ENCODE assay signal across 8 cellular contexts in genomic region chr12:121536058-121536928, GRCh38. TPM values are rescaled to one million over a fixed set of nuclear protein-coding genes. Genes with fewer than 3 reads are reported as not detected.
DNase-seq lines count a peak whose midpoint lies in the region; ATAC-seq and TF ChIP-seq lines count a peak whose summit lies in the region.

No MANE protein-coding gene starts in this region.

- ATAC-seq in HG02623 (IDR thresholded peaks at IDR 0.05; ENCODE audit: unreplicated experiment), result peak; percentile 42

- DNase-seq in NCI-H1417 (lab: John Stamatoyannopoulos, UW), result peak; percentile 89 to 95 (median 92)
- DNase-seq in UCSD-AML1 (lab: John Stamatoyannopoulos, UW; ENCODE audit: unreplicated experiment), result peak; percentile 46
- peak in 1 of 2 donors; percentile 37 for DNase-seq in breast epithelium (ENCODE audit: low spot score in 2 of 2)
- DNase-seq in 8988T, result no peak

- H3K27me3 ChIP-seq in breast epithelium, result no peaks in the 10 kb centered on the region
- peaks cover 23% of the 10 kb centered on the region for H3K27me3 ChIP-seq in iPS-20b (ENCODE audit: insufficient read depth, low read length)
- no peaks in the 10 kb centered on the region for H3K27me3 ChIP-seq in skeletal muscle tissue (ENCODE audit: control insufficient read depth in 3 of 3, insufficient read depth in 3 of 3, low read length in 3 of 3)

- TF ChIP-seq POLR2A in GM15510 (IDR thresholded peaks at IDR 0.05; ENCODE audit: borderline replicate concordance, extremely low read depth, insufficient read length) (peak; percentile 47), breast epithelium (IDR thresholded peaks at IDR 0.05) (no peak)

- intact Hi-C loops in breast epithelium (cut with DNase I; ENCODE audit: low total_unique reads), result no loop called here

- H3K4me3 ChIP-seq in breast epithelium (peak overlapping the region; percentile 58 to 75 (median 72)), iPS-20b (ENCODE audit: low read length) (peak overlapping the region; percentile 64), skeletal muscle tissue (ENCODE audit: low read length in 3 of 3) (peak overlapping the region; percentile 71 to 77 (median 72))

- H3K9ac ChIP-seq in iPS-20b (ENCODE audit: low read depth, low read length) (no peak overlapping the region), skeletal muscle tissue (ENCODE audit: low read depth in 1 of 3, low read length in 3 of 3) (peak overlapping the region; percentile 81 to 89 (median 83))

- no peaks in the 10 kb centered on the region for H3K36me3 ChIP-seq in breast epithelium
- H3K36me3 ChIP-seq in iPS-20b (ENCODE audit: insufficient read depth, low read depth, low read length), result peaks cover 25% of the 10 kb centered on the region
- H3K36me3 ChIP-seq in skeletal muscle tissue (ENCODE audit: control insufficient read depth in 3 of 3, insufficient read depth in 3 of 3, low read length in 3 of 3), result peaks cover 13 to 17% (median 13%) of the 10 kb centered on the region in 3 donors

- H3K27ac ChIP-seq in breast epithelium (peak overlapping the region; percentile 84 to 89), iPS-20b (ENCODE audit: low read length) (no peak overlapping the region), skeletal muscle tissue (ENCODE audit: low read depth, low read length) (peak overlapping the region; percentile 87)

- no peaks in the 10 kb centered on the region for H3K9me3 ChIP-seq in breast epithelium
- no peaks in the 10 kb centered on the region for H3K9me3 ChIP-seq in iPS-20b (ENCODE audit: insufficient read depth, low read depth, low read length)
- H3K9me3 ChIP-seq in skeletal muscle tissue (ENCODE audit: control insufficient read depth in 3 of 3, low read length in 3 of 3), result no peaks in the 10 kb centered on the region

- H3K4me1 ChIP-seq in breast epithelium, result peaks cover 0 to 3% of the 10 kb centered on the region in 2 donors
- H3K4me1 ChIP-seq in iPS-20b (ENCODE audit: insufficient read depth, low read length), result peaks cover 26% of the 10 kb centered on the region
- peaks cover 29 to 40% (median 34%) of the 10 kb centered on the region in 3 donors for H3K4me1 ChIP-seq in skeletal muscle tissue (ENCODE audit: control insufficient read depth in 3 of 3, insufficient read depth in 3 of 3, low read length in 3 of 3)

- TF ChIP-seq CTCF in breast epithelium (IDR thresholded peaks at IDR 0.05), result no peak

RNA-seq across cellular contexts. Expression of gene KDM2B, which starts 44.5 kb away (rescaled TPM):
- 10 to 100 TPM; 12.3 to 26.8 (median 16.7) TPM for total RNA-seq in breast epithelium
- total RNA-seq in skeletal muscle tissue, result 28.7 TPM
